In the genomic region with DNA sequence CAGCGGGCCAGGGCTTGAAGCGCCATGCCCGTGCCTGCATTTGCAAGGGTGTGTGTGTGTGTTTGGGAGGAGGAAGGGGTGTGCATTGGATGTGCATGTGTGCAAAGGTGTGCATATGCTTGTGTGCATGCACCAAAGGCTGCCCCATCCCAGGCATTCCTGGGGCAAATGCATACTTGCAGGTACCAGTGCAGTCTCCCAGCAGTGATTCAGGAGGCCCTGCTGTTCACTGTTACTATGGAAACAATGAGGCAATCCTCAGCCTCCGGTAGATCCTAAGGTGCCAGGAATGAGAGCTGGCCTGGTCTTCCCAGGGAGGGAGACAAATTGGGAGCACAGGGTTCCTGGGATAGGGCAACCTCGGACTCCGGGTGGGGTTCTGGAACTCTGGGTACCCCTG, we compare ENCODE assay signal across 15 cellular contexts. TPM values are rescaled to one million over a fixed set of nuclear protein-coding genes. Genes with fewer than 3 reads are reported as not detected.
DNase-seq lines count a peak whose midpoint lies in the region; ATAC-seq, FAIRE-seq and TF ChIP-seq lines count a peak whose summit lies in the region.
"Had no signal": no experiment of that assay in that cellular context is flagged by ENCODE, and none has a peak within 500 bp of the region (broad histone marks: within the 10 kb centered on the region; RNA-seq: fewer than 3 reads in every experiment).

No MANE protein-coding gene starts in this region.

- H3K27me3 ChIP-seq in brain microvascular endothelial cell (replicated peaks) (no peaks in the 10 kb centered on the region), HepG2 (ENCODE audit: control insufficient read depth in 1 of 2, insufficient read depth in 2 of 2, low read length in 2 of 2) (peaks cover 1 to 22% of the 10 kb centered on the region in 2 experiments; a peak in 3 of 5 replicates), upper lobe of left lung (no peaks in the 10 kb centered on the region)
- H3K27me3 ChIP-seq: colonic mucosa, gastrocnemius medialis had no signal

- no peak for TF ChIP-seq RAD21 in HepG2 (CRISPR knock-in tag; IDR thresholded peaks at IDR 0.05)

- in situ Hi-C loops in brain microvascular endothelial cell (cut with HindIII; ENCODE audit: low pct_ligation_motif_present, low sequenced_read_pairs), result no loop called here
- in situ Hi-C loops in HepG2 (cut with HindIII; ENCODE audit: extremely low pct_ligation_motif_present, low pct_unique_long_range_greater_than_20kb), result loop anchor here (10.0 kb wide), 1 partner anchor 53 kb away; no protein-coding TSS in a partner anchor

- peak; percentile 13 for DNase-seq in NCI-H1105 treated with DMSO at 0.1 percent for 48 hours (lab: John Stamatoyannopoulos, UW)
- DNase-seq in NCI-H1105 (lab: John Stamatoyannopoulos, UW), result no peak
- peak; percentile 16 for DNase-seq in brain microvascular endothelial cell
- DNase-seq in HepG2 (ENCODE audit: low spot score), result no peak
- no peak for DNase-seq in GM19239 (ENCODE audit: insufficient read length, low spot score)
- DNase-seq in upper lobe of left lung, result no peak
- DNase-seq in GM12891 (ENCODE audit: insufficient read length, low spot score), result no peak
- DNase-seq: 8988T; activated CD4-positive, alpha-beta T cell treated with anti-CD3 and anti-CD28 coated beads, Interleukin-2, amount 50 U/mL, for 1 hour; activated gamma-delta T cell treated with Interleukin-2 at 50 U/mL for 16 hours; colonic mucosa had no signal

- no peak overlapping the region for H3K4me3 ChIP-seq in HEK293 (ENCODE audit: low read depth, low read length)
- no peak overlapping the region for H3K4me3 ChIP-seq in brain microvascular endothelial cell (ENCODE audit: low read depth, low read length)
- no peak overlapping the region for H3K4me3 ChIP-seq in HepG2 (replicated peaks in 1 of 3; ENCODE audit: insufficient read depth in 1 of 3, low read depth in 2 of 3, low read length in 3 of 3)
- H3K4me3 ChIP-seq in upper lobe of left lung, result no peak overlapping the region
- H3K4me3 ChIP-seq: colonic mucosa, gastrocnemius medialis, stomach had no signal

- H4K20me1 ChIP-seq in HepG2 (ENCODE audit: insufficient read depth, low read length), result no peaks in the 10 kb centered on the region

- no peaks in the 10 kb centered on the region for H3K79me2 ChIP-seq in HepG2 (ENCODE audit: insufficient read depth, low read length)

- no peak overlapping the region for H3K9ac ChIP-seq in HepG2 (ENCODE audit: insufficient read depth, low read depth, low read length)

- no TSS peak for BruUV-seq in HepG2 (replicated peaks; lab: Mats Ljungman, UMichigan)

- H3K4me1 ChIP-seq in HEK293 (ENCODE audit: control insufficient read depth, insufficient read depth, low read length) (no peaks in the 10 kb centered on the region), HepG2 (ENCODE audit: insufficient read depth, low read length) (peaks cover 23% of the 10 kb centered on the region), upper lobe of left lung (peaks cover 0 to 16% (median 4%) of the 10 kb centered on the region in 4 donors)
- H3K4me1 ChIP-seq: colonic mucosa had no signal

- CTCF ChIA-PET in HEK293 (lab: Yijun Ruan, JAX), result interaction anchor here (0.5 to 1.1 kb wide), 4 partner anchors 14 to 208 kb away, joined by 3 to 5 read pairs (median 3); no protein-coding TSS in a partner anchor
- CTCF ChIA-PET in HepG2 (lab: Yijun Ruan, JAX; ENCODE audit: low intra/inter-chr PET ratio, low total read pairs), result interaction anchor here (0.5 kb wide), 1 partner anchor 732 kb away, joined by 4 read pairs; no protein-coding TSS in a partner anchor

- H3K9me3 ChIP-seq in HEK293 (ENCODE audit: control insufficient read depth, insufficient read depth, low read depth, low read length) (no peaks in the 10 kb centered on the region), HepG2 (ENCODE audit: low read length) (no peaks in the 10 kb centered on the region), upper lobe of left lung (no peaks in the 10 kb centered on the region)
- H3K9me3 ChIP-seq: colonic mucosa, gastrocnemius medialis, stomach had no signal

- ATAC-seq in HepG2 (no peak; the same call in 2 of the 3 replicates), upper lobe of left lung (ENCODE audit: low FRiP score in 2 of 2) (no peak)
- ATAC-seq: gastrocnemius medialis had no signal

- TF ChIP-seq EP300 in HepG2 (IDR thresholded peaks at IDR 0.05; ENCODE audit: low read depth in 2 of 2, low read length in 2 of 2), result no peak
- TF ChIP-seq EP300 in HepG2 (CRISPR knock-in tag; IDR thresholded peaks at IDR 0.05; ENCODE audit: borderline replicate concordance), result no peak
- no peak for TF ChIP-seq EP300 in upper lobe of left lung (IDR thresholded peaks at IDR 0.05)

- 69% methylated on average over 4 of the region's 6 CpGs for WGBS in HepG2 (ENCODE audit: low lambda C conversion rate)
- 71 to 83% methylated on average over 4 to 6 of the region's 6 CpGs for WGBS in upper lobe of left lung, 2 donors

- TF ChIP-seq POLR2A in HepG2 (IDR thresholded peaks at IDR 0.05; ENCODE audit: insufficient read depth in 1 of 2, low read depth in 2 of 2, low read length in 2 of 2), result no peak
- no peak for TF ChIP-seq POLR2A in upper lobe of left lung (IDR thresholded peaks at IDR 0.05)
- TF ChIP-seq POLR2A in GM12891 (IDR thresholded peaks at IDR 0.05; ENCODE audit: low read depth, low read length), result no peak

- no peak overlapping the region for H3K27ac ChIP-seq in HEK293 (ENCODE audit: extremely low read depth, low read depth, low read length)
- H3K27ac ChIP-seq in brain microvascular endothelial cell, result no peak overlapping the region
- H3K27ac ChIP-seq in HepG2 (ENCODE audit: extremely low read length, insufficient read depth, low read length), result no peak overlapping the region
- no peak overlapping the region for H3K27ac ChIP-seq in upper lobe of left lung
- H3K27ac ChIP-seq: colonic mucosa, gastrocnemius medialis, stomach had no signal

- TF ChIP-seq CTCF in HEK293 (tag by site-specific recombination; IDR thresholded peaks at IDR 0.05) (no peak), brain microvascular endothelial cell (IDR thresholded peaks at IDR 0.05; ENCODE audit: low read depth, low read length, missing control alignments) (no peak), HepG2 (CRISPR knock-in tag; IDR thresholded peaks at IDR 0.05) (no peak), upper lobe of left lung (IDR thresholded peaks at IDR 0.05) (no peak)

- no peak overlapping the region for H3K4me2 ChIP-seq in HepG2 (ENCODE audit: low read depth, low read length)

- H3K36me3 ChIP-seq in HEK293 (ENCODE audit: control insufficient read depth in 2 of 2, insufficient read depth in 1 of 2, low read length in 2 of 2), result no peaks in the 10 kb centered on the region
- no peaks in the 10 kb centered on the region for H3K36me3 ChIP-seq in brain microvascular endothelial cell (replicated peaks)
- H3K36me3 ChIP-seq in HepG2 (replicated peaks in 1 of 2; ENCODE audit: control insufficient read depth in 1 of 2, insufficient read depth in 2 of 2, low read length in 2 of 2), result no peaks in the 10 kb centered on the region
- H3K36me3 ChIP-seq in upper lobe of left lung, result no peaks in the 10 kb centered on the region
- H3K36me3 ChIP-seq: colonic mucosa, gastrocnemius medialis, stomach had no signal

- intact Hi-C loops in HepG2 (cut with micrococcal nuclease; ENCODE audit: unreplicated experiment), result loop anchor here (10.0 kb wide), 1 partner anchor 163 kb away; no protein-coding TSS in a partner anchor

- no peak overlapping the region for H2AFZ ChIP-seq in HepG2 (ENCODE audit: low read length)

- FAIRE-seq in HepG2 (lab: Jason Lieb, UNC), result no peak
- FAIRE-seq in GM19239 (lab: Jason Lieb, UNC), result no peak
- no peak for FAIRE-seq in GM12891 (lab: Jason Lieb, UNC)

- POLR2A ChIA-PET in HEK293 (lab: Yijun Ruan, JAX) (no interaction called here), HepG2 (lab: Yijun Ruan, JAX) (no interaction called here)

RNA-seq across cellular contexts. Expression of gene FNDC5, which starts 7.5 kb away (rescaled TPM):
- total RNA-seq in HepG2 (2016; rRNA removed; fragmentation: Illumina TruSeq; extraction: Trizol) (1.6 and 3.1 TPM in 2 replicates), upper lobe of left lung (10 to 100 TPM in 1 of 6 donors, 1 to 10 TPM in 2, under 1 TPM in 1, not detected in 2; 0.30 to 10.3 (median 2.2) TPM)
- 2.6 and 2.8 TPM in 2 replicates for total RNA-seq in HepG2 (2016; cell fraction: cytosol; rRNA removed; fragmentation: Illumina TruSeq; extraction: Trizol; ENCODE audit: low read depth)
- total RNA-seq in HepG2 (2016; cell fraction: insoluble cytoplasmic fraction; rRNA removed; fragmentation: Illumina TruSeq; extraction: Trizol), result 1.6 and 2.6 TPM in 2 replicates
- 5.4 and 6.4 TPM in 2 replicates for total RNA-seq in HepG2 (2016; cell fraction: membrane; rRNA removed; fragmentation: Illumina TruSeq; extraction: Trizol)
- 1.3 and 2.2 TPM in 2 replicates for total RNA-seq in HepG2 (2016; cell fraction: nucleus; rRNA removed; fragmentation: Illumina TruSeq; extraction: Trizol)
- polyA plus RNA-seq in HepG2 (2011; rRNA removed), result 1.0 and 1.4 TPM in 2 replicates
- polyA plus RNA-seq in HepG2 (2011; cell fraction: cytosol; rRNA removed), result 0.60 and 1.0 TPM in 2 replicates
- polyA plus RNA-seq in HepG2 (2011; cell fraction: nucleus; rRNA removed), result 1.8 and 2.0 TPM in 2 replicates
- polyA plus RNA-seq in HepG2 (2012), result 0.46 and 0.56 TPM in 2 replicates
- polyA plus RNA-seq in HepG2 (2016; cell fraction: cytosol; fragmentation: Illumina TruSeq; extraction: Trizol; ENCODE audit: low read depth), result 4.2 and 5.7 TPM in 2 replicates
- 1.4 and 1.8 TPM in 2 replicates for polyA plus RNA-seq in HepG2 (2016; cell fraction: insoluble cytoplasmic fraction; fragmentation: Illumina TruSeq; extraction: Trizol; ENCODE audit: low read depth)
- 5.2 and 5.9 TPM in 2 replicates for polyA plus RNA-seq in HepG2 (2016; cell fraction: membrane; fragmentation: Illumina TruSeq; extraction: Trizol; ENCODE audit: low read depth)
- polyA plus RNA-seq in HepG2 (2016; cell fraction: nucleus; fragmentation: Illumina TruSeq; extraction: Trizol; ENCODE audit: insufficient read depth, low read depth), result 2.1 and 4.0 TPM in 2 replicates
- 0.78 TPM in 1 of 2 replicates, not detected in the other for polyA minus RNA-seq in HepG2 (2011; rRNA and poly(A)+ RNA removed; ENCODE audit: low replicate concordance)
- polyA minus RNA-seq in HepG2 (2011; cell fraction: cytosol; rRNA and poly(A)+ RNA removed), result 0.88 TPM in 1 of 2 replicates, not detected in the other
- 0.62 TPM in 1 of 2 replicates, not detected in the other for polyA minus RNA-seq in HepG2 (2011; cell fraction: nucleus; rRNA and poly(A)+ RNA removed)
- polyA plus RNA-seq in GM12891 (2012; ENCODE audit: low read depth, missing spikeins), result 0.18 TPM

RNA-seq across cellular contexts. Expression of gene HPCA, which starts 8.1 kb away (rescaled TPM):
- total RNA-seq in HepG2 (2016; rRNA removed; fragmentation: Illumina TruSeq; extraction: Trizol) (not detected in 2 replicates), upper lobe of left lung (not detected)
- not detected in 2 replicates for total RNA-seq in HepG2 (2016; cell fraction: cytosol; rRNA removed; fragmentation: Illumina TruSeq; extraction: Trizol; ENCODE audit: low read depth)
- total RNA-seq in HepG2 (2016; cell fraction: insoluble cytoplasmic fraction; rRNA removed; fragmentation: Illumina TruSeq; extraction: Trizol), result not detected in 2 replicates
- not detected in 2 replicates for total RNA-seq in HepG2 (2016; cell fraction: membrane; rRNA removed; fragmentation: Illumina TruSeq; extraction: Trizol)
- total RNA-seq in HepG2 (2016; cell fraction: nucleus; rRNA removed; fragmentation: Illumina TruSeq; extraction: Trizol), result not detected in 2 replicates
- polyA plus RNA-seq in HepG2 (2011; rRNA removed), result not detected in 2 replicates
- polyA plus RNA-seq in HepG2 (2011; cell fraction: cytosol; rRNA removed), result not detected in 2 replicates
- polyA plus RNA-seq in HepG2 (2011; cell fraction: nucleus; rRNA removed), result 0.38 TPM in 1 of 2 replicates, not detected in the other
- polyA plus RNA-seq in HepG2 (2012), result not detected in 2 replicates
- not detected in 2 replicates for polyA plus RNA-seq in HepG2 (2016; cell fraction: cytosol; fragmentation: Illumina TruSeq; extraction: Trizol; ENCODE audit: low read depth)
- polyA plus RNA-seq in HepG2 (2016; cell fraction: insoluble cytoplasmic fraction; fragmentation: Illumina TruSeq; extraction: Trizol; ENCODE audit: low read depth), result not detected in 2 replicates
- not detected in 2 replicates for polyA plus RNA-seq in HepG2 (2016; cell fraction: membrane; fragmentation: Illumina TruSeq; extraction: Trizol; ENCODE audit: low read depth)
- not detected in 2 replicates for polyA plus RNA-seq in HepG2 (2016; cell fraction: nucleus; fragmentation: Illumina TruSeq; extraction: Trizol; ENCODE audit: insufficient read depth, low read depth)
- polyA minus RNA-seq in HepG2 (2011; rRNA and poly(A)+ RNA removed; ENCODE audit: low replicate concordance), result 0.35 TPM in 1 of 2 replicates, not detected in the other
- not detected in 2 replicates for polyA minus RNA-seq in HepG2 (2011; cell fraction: cytosol; rRNA and poly(A)+ RNA removed)
- not detected in 2 replicates for polyA minus RNA-seq in HepG2 (2011; cell fraction: nucleus; rRNA and poly(A)+ RNA removed)
- polyA plus RNA-seq in GM12891 (2012; ENCODE audit: low read depth, missing spikeins), result not detected
- total RNA-seq: gastrocnemius medialis, left ventricle myocardium superior had no signal

RNA-seq across cellular contexts. Expression of gene TMEM54, which starts 23.0 kb away (rescaled TPM):
- total RNA-seq in HepG2 (2016; rRNA removed; fragmentation: Illumina TruSeq; extraction: Trizol) (0.76 and 2.5 TPM in 2 replicates), upper lobe of left lung (10 to 100 TPM; 37.7 to 94.1 (median 58.6) TPM)
- 6.9 and 7.0 TPM in 2 replicates for total RNA-seq in HepG2 (2016; cell fraction: cytosol; rRNA removed; fragmentation: Illumina TruSeq; extraction: Trizol; ENCODE audit: low read depth)
- total RNA-seq in HepG2 (2016; cell fraction: insoluble cytoplasmic fraction; rRNA removed; fragmentation: Illumina TruSeq; extraction: Trizol), result 0.83 and 1.3 TPM in 2 replicates
- total RNA-seq in HepG2 (2016; cell fraction: membrane; rRNA removed; fragmentation: Illumina TruSeq; extraction: Trizol), result 5.0 and 5.4 TPM in 2 replicates
- total RNA-seq in HepG2 (2016; cell fraction: nucleus; rRNA removed; fragmentation: Illumina TruSeq; extraction: Trizol), result 1.2 and 1.7 TPM in 2 replicates
- 2.9 and 4.0 TPM in 2 replicates for polyA plus RNA-seq in HepG2 (2011; rRNA removed)
- polyA plus RNA-seq in HepG2 (2011; cell fraction: cytosol; rRNA removed), result 4.2 and 5.4 TPM in 2 replicates
- polyA plus RNA-seq in HepG2 (2011; cell fraction: nucleus; rRNA removed), result 2.7 and 3.1 TPM in 2 replicates
- 0.43 and 2.3 TPM in 2 replicates for polyA plus RNA-seq in HepG2 (2012)
- polyA plus RNA-seq in HepG2 (2016; cell fraction: cytosol; fragmentation: Illumina TruSeq; extraction: Trizol; ENCODE audit: low read depth), result 9.6 and 9.8 TPM in 2 replicates
- 1.0 and 1.1 TPM in 2 replicates for polyA plus RNA-seq in HepG2 (2016; cell fraction: insoluble cytoplasmic fraction; fragmentation: Illumina TruSeq; extraction: Trizol; ENCODE audit: low read depth)
- 6.2 and 6.8 TPM in 2 replicates for polyA plus RNA-seq in HepG2 (2016; cell fraction: membrane; fragmentation: Illumina TruSeq; extraction: Trizol; ENCODE audit: low read depth)
- polyA plus RNA-seq in HepG2 (2016; cell fraction: nucleus; fragmentation: Illumina TruSeq; extraction: Trizol; ENCODE audit: insufficient read depth, low read depth), result 1.3 and 2.6 TPM in 2 replicates
- 6.4 and 19.0 TPM in 2 replicates for polyA minus RNA-seq in HepG2 (2011; rRNA and poly(A)+ RNA removed; ENCODE audit: low replicate concordance)
- polyA minus RNA-seq in HepG2 (2011; cell fraction: cytosol; rRNA and poly(A)+ RNA removed), result 1.8 TPM in 1 of 2 replicates, not detected in the other
- polyA minus RNA-seq in HepG2 (2011; cell fraction: nucleus; rRNA and poly(A)+ RNA removed), result 0.75 TPM in 1 of 2 replicates, not detected in the other
- polyA plus RNA-seq in GM12891 (2012; ENCODE audit: low read depth, missing spikeins), result 0.49 TPM

Comparison
In these comparisons a context has a peak if more than half of its experiments do, and no peak if none do; other contexts are left out.
1. DNase-seq: peak in NCI-H1105 treated with DMSO at 0.1 percent for 48 hours (single experiment) and brain microvascular endothelial cell (single experiment); none in NCI-H1105 (single experiment), HepG2 (single experiment), GM19239 (single experiment), upper lobe of left lung (0 of 2) and GM12891 (single experiment).
2. RNA of gene TMEM54, which starts 23.0 kb away (total RNA-seq): 37.7 to 94.1 TPM in upper lobe of left lung; 0.76 to 7.0 TPM in HepG2; every median in the first group is over 4 times any median in the second.